1 cellular context compared by ENCODE assay signal in the genomic region with DNA sequence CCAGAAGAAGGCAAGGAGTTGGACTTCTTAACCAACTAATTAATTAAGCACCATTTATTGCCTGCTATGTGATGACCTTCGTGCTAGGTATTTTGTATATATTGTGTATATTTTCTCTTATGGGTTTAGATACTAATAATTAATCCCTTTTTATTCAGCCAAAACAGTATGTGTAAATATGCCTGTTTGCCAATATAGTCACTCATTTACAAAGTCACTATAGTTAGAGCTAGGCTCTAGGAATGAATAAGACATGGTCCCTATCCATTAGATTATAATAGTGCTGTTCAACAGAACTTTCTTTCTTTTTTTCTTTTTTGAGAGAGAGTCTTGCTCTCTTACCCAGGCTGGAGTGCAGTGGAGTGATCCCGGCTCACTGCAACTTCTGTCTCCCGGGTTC.
TF ChIP-seq lines count a peak whose summit lies in the region.

No MANE protein-coding gene starts in this region.

TF ChIP-seq in HepG2, 621 proteins besides CTCF, POLR2A, EP300 and RAD21:
- TF ChIP-seq, protein P1, sequence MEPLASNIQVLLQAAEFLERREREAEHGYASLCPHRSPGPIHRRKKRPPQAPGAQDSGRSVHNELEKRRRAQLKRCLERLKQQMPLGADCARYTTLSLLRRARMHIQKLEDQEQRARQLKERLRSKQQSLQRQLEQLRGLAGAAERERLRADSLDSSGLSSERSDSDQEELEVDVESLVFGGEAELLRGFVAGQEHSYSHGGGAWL (CRISPR knock-in tag; IDR thresholded peaks at IDR 0.05), result no peak
- TF ChIP-seq ZNF780A (CRISPR knock-in tag; IDR thresholded peaks at IDR 0.05), result no peak
- TF ChIP-seq EZH2 (conservative IDR thresholded peaks at IDR 0.05; ENCODE audit: low read depth, low read length), result no peak
- TF ChIP-seq THYN1 (CRISPR knock-in tag; IDR thresholded peaks at IDR 0.05; ENCODE audit: borderline replicate concordance, low read depth), result no peak
- no peak for TF ChIP-seq MED13 (CRISPR knock-in tag; IDR thresholded peaks at IDR 0.05)
- TF ChIP-seq, protein P2, sequence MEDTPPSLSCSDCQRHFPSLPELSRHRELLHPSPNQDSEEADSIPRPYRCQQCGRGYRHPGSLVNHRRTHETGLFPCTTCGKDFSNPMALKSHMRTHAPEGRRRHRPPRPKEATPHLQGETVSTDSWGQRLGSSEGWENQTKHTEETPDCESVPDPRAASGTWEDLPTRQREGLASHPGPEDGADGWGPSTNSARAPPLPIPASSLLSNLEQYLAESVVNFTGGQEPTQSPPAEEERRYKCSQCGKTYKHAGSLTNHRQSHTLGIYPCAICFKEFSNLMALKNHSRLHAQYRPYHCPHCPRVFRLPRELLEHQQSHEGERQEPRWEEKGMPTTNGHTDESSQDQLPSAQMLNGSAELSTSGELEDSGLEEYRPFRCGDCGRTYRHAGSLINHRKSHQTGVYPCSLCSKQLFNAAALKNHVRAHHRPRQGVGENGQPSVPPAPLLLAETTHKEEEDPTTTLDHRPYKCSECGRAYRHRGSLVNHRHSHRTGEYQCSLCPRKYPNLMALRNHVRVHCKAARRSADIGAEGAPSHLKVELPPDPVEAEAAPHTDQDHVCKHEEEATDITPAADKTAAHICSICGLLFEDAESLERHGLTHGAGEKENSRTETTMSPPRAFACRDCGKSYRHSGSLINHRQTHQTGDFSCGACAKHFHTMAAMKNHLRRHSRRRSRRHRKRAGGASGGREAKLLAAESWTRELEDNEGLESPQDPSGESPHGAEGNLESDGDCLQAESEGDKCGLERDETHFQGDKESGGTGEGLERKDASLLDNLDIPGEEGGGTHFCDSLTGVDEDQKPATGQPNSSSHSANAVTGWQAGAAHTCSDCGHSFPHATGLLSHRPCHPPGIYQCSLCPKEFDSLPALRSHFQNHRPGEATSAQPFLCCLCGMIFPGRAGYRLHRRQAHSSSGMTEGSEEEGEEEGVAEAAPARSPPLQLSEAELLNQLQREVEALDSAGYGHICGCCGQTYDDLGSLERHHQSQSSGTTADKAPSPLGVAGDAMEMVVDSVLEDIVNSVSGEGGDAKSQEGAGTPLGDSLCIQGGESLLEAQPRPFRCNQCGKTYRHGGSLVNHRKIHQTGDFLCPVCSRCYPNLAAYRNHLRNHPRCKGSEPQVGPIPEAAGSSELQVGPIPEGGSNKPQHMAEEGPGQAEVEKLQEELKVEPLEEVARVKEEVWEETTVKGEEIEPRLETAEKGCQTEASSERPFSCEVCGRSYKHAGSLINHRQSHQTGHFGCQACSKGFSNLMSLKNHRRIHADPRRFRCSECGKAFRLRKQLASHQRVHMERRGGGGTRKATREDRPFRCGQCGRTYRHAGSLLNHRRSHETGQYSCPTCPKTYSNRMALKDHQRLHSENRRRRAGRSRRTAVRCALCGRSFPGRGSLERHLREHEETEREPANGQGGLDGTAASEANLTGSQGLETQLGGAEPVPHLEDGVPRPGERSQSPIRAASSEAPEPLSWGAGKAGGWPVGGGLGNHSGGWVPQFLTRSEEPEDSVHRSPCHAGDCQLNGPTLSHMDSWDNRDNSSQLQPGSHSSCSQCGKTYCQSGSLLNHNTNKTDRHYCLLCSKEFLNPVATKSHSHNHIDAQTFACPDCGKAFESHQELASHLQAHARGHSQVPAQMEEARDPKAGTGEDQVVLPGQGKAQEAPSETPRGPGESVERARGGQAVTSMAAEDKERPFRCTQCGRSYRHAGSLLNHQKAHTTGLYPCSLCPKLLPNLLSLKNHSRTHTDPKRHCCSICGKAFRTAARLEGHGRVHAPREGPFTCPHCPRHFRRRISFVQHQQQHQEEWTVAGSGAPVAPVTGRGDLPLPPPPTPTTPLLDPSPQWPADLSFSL (CRISPR knock-in tag; IDR thresholded peaks at IDR 0.05), result no peak
- no peak for TF ChIP-seq XRCC5 (optimal IDR thresholded peaks at IDR 0.05; ENCODE audit: low read length)
- no peak for TF ChIP-seq ZNF337 (CRISPR knock-in tag; IDR thresholded peaks at IDR 0.05; ENCODE audit: borderline replicate concordance, low read depth)
- TF ChIP-seq NAIF1 (CRISPR knock-in tag; IDR thresholded peaks at IDR 0.05; ENCODE audit: borderline replicate concordance), result no peak
- TF ChIP-seq, protein P3, sequence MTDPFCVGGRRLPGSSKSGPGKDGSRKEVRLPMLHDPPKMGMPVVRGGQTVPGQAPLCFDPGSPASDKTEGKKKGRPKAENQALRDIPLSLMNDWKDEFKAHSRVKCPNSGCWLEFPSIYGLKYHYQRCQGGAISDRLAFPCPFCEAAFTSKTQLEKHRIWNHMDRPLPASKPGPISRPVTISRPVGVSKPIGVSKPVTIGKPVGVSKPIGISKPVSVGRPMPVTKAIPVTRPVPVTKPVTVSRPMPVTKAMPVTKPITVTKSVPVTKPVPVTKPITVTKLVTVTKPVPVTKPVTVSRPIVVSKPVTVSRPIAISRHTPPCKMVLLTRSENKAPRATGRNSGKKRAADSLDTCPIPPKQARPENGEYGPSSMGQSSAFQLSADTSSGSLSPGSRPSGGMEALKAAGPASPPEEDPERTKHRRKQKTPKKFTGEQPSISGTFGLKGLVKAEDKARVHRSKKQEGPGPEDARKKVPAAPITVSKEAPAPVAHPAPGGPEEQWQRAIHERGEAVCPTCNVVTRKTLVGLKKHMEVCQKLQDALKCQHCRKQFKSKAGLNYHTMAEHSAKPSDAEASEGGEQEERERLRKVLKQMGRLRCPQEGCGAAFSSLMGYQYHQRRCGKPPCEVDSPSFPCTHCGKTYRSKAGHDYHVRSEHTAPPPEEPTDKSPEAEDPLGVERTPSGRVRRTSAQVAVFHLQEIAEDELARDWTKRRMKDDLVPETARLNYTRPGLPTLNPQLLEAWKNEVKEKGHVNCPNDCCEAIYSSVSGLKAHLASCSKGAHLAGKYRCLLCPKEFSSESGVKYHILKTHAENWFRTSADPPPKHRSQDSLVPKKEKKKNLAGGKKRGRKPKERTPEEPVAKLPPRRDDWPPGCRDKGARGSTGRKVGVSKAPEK (CRISPR knock-in tag; IDR thresholded peaks at IDR 0.05; ENCODE audit: borderline replicate concordance), result no peak
- TF ChIP-seq PCBP2 (optimal IDR thresholded peaks at IDR 0.05; ENCODE audit: low read depth, low read length, poor library complexity, severe bottlenecking), result no peak
- TF ChIP-seq ZNF543 (CRISPR knock-in tag; IDR thresholded peaks at IDR 0.05), result no peak
- no peak for TF ChIP-seq HNRNPH1 (optimal IDR thresholded peaks at IDR 0.05; ENCODE audit: low read depth, low read length)
- TF ChIP-seq NPAS2 (CRISPR knock-in tag; IDR thresholded peaks at IDR 0.05; ENCODE audit: borderline replicate concordance), result no peak
- TF ChIP-seq CCDC6 (CRISPR knock-in tag; IDR thresholded peaks at IDR 0.05), result no peak
